25 cellular contexts compared by ENCODE assay signal in genomic region chr12:692274-692673, GRCh38. TPM values are rescaled to one million over a fixed set of nuclear protein-coding genes. Genes with fewer than 3 reads are reported as not detected.
DNase-seq lines count a peak whose midpoint lies in the region; ATAC-seq, FAIRE-seq and TF ChIP-seq lines count a peak whose summit lies in the region.
"Had no signal": no experiment of that assay in that cellular context is flagged by ENCODE, and none has a peak within 500 bp of the region (broad histone marks: within the 10 kb centered on the region; RNA-seq: fewer than 3 reads in every experiment).

No MANE protein-coding gene starts in this region.

- H3K4me1 Mint-ChIP-seq in stimulated activated naive B cell treated with anti-CD40 and anti-IgM and Interleukin-4, amounts not matched to agents 10 μg/mL and 1 μg/mL and 100 μg/mL, for 72 hours: peaks cover 9 to 13% of the 10 kb centered on the region in 2 donors

- H3K4me3 Mint-ChIP-seq in stimulated activated naive B cell treated with anti-CD40 and anti-IgM and Interleukin-4, amounts not matched to agents 10 μg/mL and 1 μg/mL and 100 μg/mL, for 72 hours: peak overlapping the region in 1 of 2 donors; percentile 25
- H3K4me3 Mint-ChIP-seq: CD4-positive, alpha-beta memory T cell; H9; HFFc6 had no signal

- no peak for TF ChIP-seq EP300 in GM12878 (IDR thresholded peaks at IDR 0.05; ENCODE audit: borderline replicate concordance in 1 of 2, control insufficient read depth in 1 of 2, low read depth in 2 of 2, low read length in 2 of 2)

- H3K4me3 ChIP-seq in BLaER1 (no peak overlapping the region), GM12878 (no peak overlapping the region)
- H3K4me3 ChIP-seq: GM23248 had no signal

- H3K4me2 ChIP-seq in BLaER1: peak overlapping the region; percentile 13; the same call in 1 of the 2 replicates
- H3K4me2 ChIP-seq in GM12878 (ENCODE audit: control insufficient read depth, insufficient read depth): no peak overlapping the region

- no TSS peak for BruUV-seq in GM12878 (replicated peaks; lab: Mats Ljungman, UMichigan)

- H3K79me2 ChIP-seq in GM12878 (ENCODE audit: control insufficient read depth, insufficient read depth, low read length): no peaks in the 10 kb centered on the region

- RAD21 ChIA-PET in GM12878 (lab: Charles Lee; ENCODE audit: unreplicated experiment): interaction anchor here (0.8 to 1.9 kb wide), 5 partner anchors 11 to 59 kb away, joined by 3 to 6 read pairs (median 3); no protein-coding TSS in a partner anchor

- H3K27me3 ChIP-seq in BLaER1: no peaks in the 10 kb centered on the region
- H3K27me3 ChIP-seq in GM12878 (replicated peaks in 1 of 2; ENCODE audit: control insufficient read depth in 2 of 2, insufficient read depth in 2 of 2, low read length in 1 of 2): no peaks in the 10 kb centered on the region
- H3K27me3 ChIP-seq: BE2C had no signal

- H3K9me3 ChIP-seq in BLaER1 (peaks cover 33% of the 10 kb centered on the region), GM12878 (replicated peaks; ENCODE audit: control insufficient read depth, insufficient read depth, low read length) (peaks cover 3% of the 10 kb centered on the region; the same call in 2 of the 3 replicates)
- H3K9me3 ChIP-seq: BE2C had no signal

- no peaks in the 10 kb centered on the region for H4K20me1 ChIP-seq in BLaER1
- H4K20me1 ChIP-seq in GM12878 (ENCODE audit: control insufficient read depth, insufficient read depth): no peaks in the 10 kb centered on the region

- intact Hi-C loops in GM12878 (cut with micrococcal nuclease; ENCODE audit: unreplicated experiment): no loop called here

- WGBS in GM12878 (ENCODE audit: insufficient coverage, insufficient replicate concordance, low lambda C conversion rate, missing lambda C conversion rate): 0% methylated on average over 2 of the region's 2 CpGs

- CTCF ChIA-PET in GM12878 (lab: Yijun Ruan, JAX): no interaction called here

- peaks cover 8% of the 10 kb centered on the region for H3K4me1 ChIP-seq in BLaER1
- H3K4me1 ChIP-seq in GM12878 (ENCODE audit: control insufficient read depth, insufficient read depth, low read length): peaks cover 4% of the 10 kb centered on the region
- H3K4me1 ChIP-seq: BE2C had no signal

- H2AFZ ChIP-seq in GM12878 (ENCODE audit: control insufficient read depth, low read depth, low read length): peak overlapping the region; percentile 11; the same call in 1 of the 2 replicates
- H2AFZ ChIP-seq: GM23248 had no signal

- TF ChIP-seq POLR2A in GM12892 (IDR thresholded peaks at IDR 0.05; ENCODE audit: low read depth, low read length): no peak
- no peak for TF ChIP-seq POLR2A in GM12878 (IDR thresholded peaks at IDR 0.05; ENCODE audit: low read depth, low read length)

- no peak overlapping the region for H3K27ac ChIP-seq in BLaER1
- peak overlapping the region; percentile 9; the same call in 1 of the 2 replicates for H3K27ac ChIP-seq in GM12878 (ENCODE audit: control insufficient read depth, insufficient read depth)
- H3K27ac ChIP-seq: 22Rv1, GM23248 had no signal

- H3K36me3 ChIP-seq in BLaER1 (no peaks in the 10 kb centered on the region), GM12878 (ENCODE audit: control insufficient read depth in 2 of 2, insufficient read depth in 2 of 2, low read length in 1 of 2) (no peaks in the 10 kb centered on the region)
- H3K36me3 ChIP-seq: BE2C had no signal

- in situ Hi-C loops in GM12878 (cut with MboI): no loop called here

- H3K27ac Mint-ChIP-seq in stimulated activated naive B cell treated with anti-CD40 and anti-IgM and Interleukin-4, amounts not matched to agents 10 μg/mL and 1 μg/mL and 100 μg/mL, for 72 hours: peak overlapping the region; percentile 51
- H3K27ac Mint-ChIP-seq: CD4-positive, alpha-beta memory T cell; H9; HFFc6 had no signal

- no peak for TF ChIP-seq CTCF in GM12878 (IDR thresholded peaks at IDR 0.05 in 2 of 3, conservative IDR thresholded peaks at IDR 0.05 in 1 of 3; ENCODE audit: control insufficient read depth in 2 of 3, extremely low read depth in 1 of 3, insufficient read depth in 1 of 3, low read depth in 3 of 3, low read length in 3 of 3)

- H3K9ac ChIP-seq in BLaER1: no peak overlapping the region
- no peak overlapping the region for H3K9ac ChIP-seq in GM12878 (ENCODE audit: control insufficient read depth, insufficient read depth, low read length)
- H3K9ac ChIP-seq: GM23248 had no signal

- FAIRE-seq in GM12892 (lab: Jason Lieb, UNC): peak; percentile 86
- FAIRE-seq in GM12878 (lab: Jason Lieb, UNC): no peak
- FAIRE-seq: A204.1, G401.6, GM19239 had no signal

- SMC1A ChIA-PET in GM12878 (lab: Charles Lee; ENCODE audit: uncharacterized antibody, unreplicated experiment): interaction anchor here (0.5 to 1.5 kb wide), 9 partner anchors 13 to 348 kb away, joined by 3 to 8 read pairs (median 4); no protein-coding TSS in a partner anchor

- DNase-seq in GM12892 (ENCODE audit: insufficient read length): no peak
- no peak for DNase-seq in GM12878 (ENCODE audit: low read depth, low spot score)
- peak; percentile 15 for DNase-seq in stimulated activated naive B cell treated with anti-CD40 and anti-IgM and Interleukin-4, amounts not matched to agents 10 μg/mL and 1 μg/mL and 100 μg/mL, for 72 hours
- no peak for DNase-seq in SW 1271 (lab: John Stamatoyannopoulos, UW)
- DNase-seq in globus pallidus (ENCODE audit: low spot score): no peak
- DNase-seq: AML-193; BE2C; C1 segment of cervical spinal cord; Calu3; CD4-positive, alpha-beta memory T cell; COR-L47; DMS53; DMS79 treated with DMSO at 0.1 percent for 48 hours; GM23248; H9; HFFc6 had no signal

- no peaks in the 10 kb centered on the region for H3K27me3 Mint-ChIP-seq in stimulated activated naive B cell treated with anti-CD40 and anti-IgM and Interleukin-4, amounts not matched to agents 10 μg/mL and 1 μg/mL and 100 μg/mL, for 72 hours
- H3K27me3 Mint-ChIP-seq: CD4-positive, alpha-beta memory T cell had no signal

- peaks cover 0 to 1% of the 10 kb centered on the region in 2 donors for H3K36me3 Mint-ChIP-seq in stimulated activated naive B cell treated with anti-CD40 and anti-IgM and Interleukin-4, amounts not matched to agents 10 μg/mL and 1 μg/mL and 100 μg/mL, for 72 hours
- H3K36me3 Mint-ChIP-seq: CD4-positive, alpha-beta memory T cell had no signal

- peaks cover 0 to 3% of the 10 kb centered on the region in 2 donors for H3K9me3 Mint-ChIP-seq in stimulated activated naive B cell treated with anti-CD40 and anti-IgM and Interleukin-4, amounts not matched to agents 10 μg/mL and 1 μg/mL and 100 μg/mL, for 72 hours

- ATAC-seq in GM12878 (peak; percentile 73), HG03521 (IDR thresholded peaks at IDR 0.05; ENCODE audit: unreplicated experiment) (no peak)
- ATAC-seq in stimulated activated naive B cell treated with anti-CD40 and anti-IgM and Interleukin-4, amounts not matched to agents 10 μg/mL and 1 μg/mL and 100 μg/mL, for 72 hours (replicated peaks): peak; percentile 85 to 88
- ATAC-seq: HCT116 had no signal

- TF ChIP-seq RAD21 in GM12878 (IDR thresholded peaks at IDR 0.05; ENCODE audit: insufficient read depth, low read depth, low read length): 0 out of 2 replicates have a peak, but pooled peaks have one; percentile 12

- POLR2A ChIA-PET in GM12878 (lab: Charles Lee): interaction anchor here (0.7 to 0.9 kb wide), 2 partner anchors 15 to 22 kb away, joined by 3 to 5 read pairs; no protein-coding TSS in a partner anchor

TF ChIP-seq in GM12878, 131 proteins besides CTCF, POLR2A, EP300 and RAD21 (continues in another document):
- no peak for TF ChIP-seq DPF2 (IDR thresholded peaks at IDR 0.05)
- TF ChIP-seq CHD2 (IDR thresholded peaks at IDR 0.05; ENCODE audit: borderline replicate concordance, low read depth, low read length): no peak
- TF ChIP-seq TCF12 (IDR thresholded peaks at IDR 0.05; ENCODE audit: low read depth, low read length): no peak
- TF ChIP-seq POLR2AphosphoS5 (IDR thresholded peaks at IDR 0.05; ENCODE audit: low read length): no peak
- no peak for TF ChIP-seq NFXL1 (IDR thresholded peaks at IDR 0.05; ENCODE audit: borderline replicate concordance)
- TF ChIP-seq KLF5 (IDR thresholded peaks at IDR 0.05; ENCODE audit: partially characterized antibody): no peak
- TF ChIP-seq SREBF1 (IDR thresholded peaks at IDR 0.05; ENCODE audit: low read length): no peak
- no peak for TF ChIP-seq HDGF (IDR thresholded peaks at IDR 0.05)
- TF ChIP-seq RUNX3 (IDR thresholded peaks at IDR 0.05; ENCODE audit: low read length): peak; percentile 60
- no peak for TF ChIP-seq PML (IDR thresholded peaks at IDR 0.05; ENCODE audit: low read length)
- TF ChIP-seq CBFB (IDR thresholded peaks at IDR 0.05; ENCODE audit: low read depth): no peak
- TF ChIP-seq CBX3 (IDR thresholded peaks at IDR 0.05; ENCODE audit: borderline replicate concordance, low read depth): no peak
- no peak for TF ChIP-seq GATAD2B (conservative IDR thresholded peaks at IDR 0.05; ENCODE audit: low read depth)
- 0 out of 2 replicates have a peak, but pooled peaks have one; percentile 21 for TF ChIP-seq MEF2A (IDR thresholded peaks at IDR 0.05; ENCODE audit: insufficient read depth, low read depth, low read length)
- TF ChIP-seq JUND (IDR thresholded peaks at IDR 0.05; ENCODE audit: low read depth, low read length): no peak
- no peak for TF ChIP-seq SUPT20H (IDR thresholded peaks at IDR 0.05; ENCODE audit: borderline replicate concordance, control insufficient read depth, low read depth, low read length)
- TF ChIP-seq NFIC (IDR thresholded peaks at IDR 0.05; ENCODE audit: low read depth, low read length): no peak
- TF ChIP-seq YBX1 (IDR thresholded peaks at IDR 0.05): no peak
- no peak for TF ChIP-seq MEF2B (IDR thresholded peaks at IDR 0.05; ENCODE audit: partially characterized antibody, poor library complexity, severe bottlenecking)

RNA-seq across cellular contexts. Expression of gene NINJ2, which starts 29.0 kb away (rescaled TPM):
- 23.4 TPM for polyA plus RNA-seq in GM12892 (2012; ENCODE audit: missing spikeins)
- 1.5 and 1.8 TPM in 2 replicates for total RNA-seq in GM12878 (2013; cell fraction: nucleolus; rRNA removed)
- total RNA-seq in GM12878 (2014; rRNA removed) (15.6 and 19.1 TPM in 2 replicates), GM12878 (2014; rRNA removed; fragmentation: Illumina TruSeq; extraction: Trizol) (12.0 and 14.0 TPM in 2 replicates), GM12878 (2021) (13.5 and 14.8 TPM in 2 replicates)
- polyA plus RNA-seq in GM12878 (2011; ENCODE audit: low read depth): 11.9 TPM
- polyA plus RNA-seq in GM12878 (2011; rRNA removed) (4.8 and 8.9 TPM in 2 replicates), GM12878 (2014; fragmentation: Illumina TruSeq; extraction: Trizol) (10.2 and 19.7 TPM in 2 replicates), GM12878 (2014; fragmentation: Nextera tagmentation; extraction: Ambion mirVana) (10 to 100 TPM; 36.6 to 51.6 TPM), GM12878 (2014; rRNA removed) (18.5 and 22.9 TPM in 2 replicates), GM12878 (2016; fragmentation: Nextera tagmentation; extraction: Ambion mirVana) (10 to 100 TPM; 22.9 to 24.2 TPM)
- polyA plus RNA-seq in GM12878 (2011; cell fraction: cytosol; rRNA removed): 18.9 and 23.4 TPM in 2 replicates
- polyA plus RNA-seq in GM12878 (2011; cell fraction: nucleus; rRNA removed): 6.9 and 10.1 TPM in 2 replicates
- 11.3 and 16.1 TPM in 2 replicates for polyA plus RNA-seq in GM12878 (2012)
- polyA minus RNA-seq in GM12878 (2011; rRNA and poly(A)+ RNA removed): 13.2 and 19.5 TPM in 2 replicates
- 5.4 TPM in 1 of 2 replicates, not detected in the other for polyA minus RNA-seq in GM12878 (2011; cell fraction: cytosol; rRNA and poly(A)+ RNA removed)
- polyA minus RNA-seq in GM12878 (2011; cell fraction: nucleus; rRNA and poly(A)+ RNA removed): 1.1 and 1.6 TPM in 2 replicates
- total RNA-seq: Calu3, H4, HFFc6 had no signal
- polyA plus RNA-seq: AG04450 had no signal
